In genomic region chr1:116020668-116021272, GRCh38 we compare ENCODE assay signal across 8 cellular contexts. TPM values are rescaled to one million over a fixed set of nuclear protein-coding genes. Genes with fewer than 3 reads are reported as not detected.
A peak's percentile ranks its signal among the peaks of the same experiment; 100 is the strongest.
DNase-seq lines count a peak whose midpoint lies in the region; ATAC-seq, FAIRE-seq and TF ChIP-seq lines count a peak whose summit lies in the region.

No MANE protein-coding gene starts in this region.

- no peak for ATAC-seq in CD4-positive, alpha-beta T cell (ENCODE audit: poor library complexity)
- peak; percentile 95 for ATAC-seq in GM19035 (IDR thresholded peaks at IDR 0.05; ENCODE audit: unreplicated experiment)
- ATAC-seq in HG03342 (IDR thresholded peaks at IDR 0.05; ENCODE audit: unreplicated experiment), result peak; percentile 93

- no peak overlapping the region for H3K27ac Mint-ChIP-seq in CD4-positive, alpha-beta T cell
- no peak overlapping the region for H3K27ac Mint-ChIP-seq in neural crest cell (ENCODE audit: unreplicated experiment)

- no peaks in the 10 kb centered on the region for H3K36me3 ChIP-seq in fibroblast of lung (ENCODE audit: control insufficient read depth, insufficient read depth, low read length)

- TF ChIP-seq CTCF in CD4-positive, alpha-beta T cell (IDR thresholded peaks at IDR 0.05), result peak; percentile 63
- peak; percentile 57 to 69 for TF ChIP-seq CTCF in fibroblast of lung (conservative IDR thresholded peaks at IDR 0.05 in 1 of 2, IDR thresholded peaks at IDR 0.05 in 1 of 2; ENCODE audit: low read depth in 1 of 2, low read length in 2 of 2)
- peak; percentile 70 for TF ChIP-seq CTCF in neural crest cell (conservative IDR thresholded peaks at IDR 0.05)

- no peak overlapping the region for H3K4me2 ChIP-seq in fibroblast of lung (ENCODE audit: extremely low read depth, insufficient read depth, low read length)

- no peaks in the 10 kb centered on the region for H3K9me3 Mint-ChIP-seq in CD4-positive, alpha-beta T cell
- peaks cover 6% of the 10 kb centered on the region for H3K9me3 Mint-ChIP-seq in neural crest cell

- H3K27ac ChIP-seq in CD4-positive, alpha-beta T cell (ENCODE audit: low read depth, low read length), result no peak overlapping the region
- H3K27ac ChIP-seq in fibroblast of lung (ENCODE audit: insufficient read depth, low read length), result no peak overlapping the region

- H2AFZ ChIP-seq in fibroblast of lung (ENCODE audit: low read length), result no peak overlapping the region

- POLR2A ChIA-PET in CD4-positive, alpha-beta T cell (lab: Charles Lee), result no interaction called here

- H3K9ac ChIP-seq in fibroblast of lung (ENCODE audit: insufficient read depth, low read length), result no peak overlapping the region

- H3K4me3 Mint-ChIP-seq in CD4-positive, alpha-beta T cell, result no peak overlapping the region
- no peak overlapping the region for H3K4me3 Mint-ChIP-seq in neural crest cell

- no peak overlapping the region for H3K4me3 ChIP-seq in fibroblast of lung (replicated peaks in 1 of 4; ENCODE audit: control extremely low read depth in 1 of 4, insufficient read depth in 1 of 4, low read depth in 3 of 4, low read length in 4 of 4)

- no peaks in the 10 kb centered on the region for H4K20me1 ChIP-seq in fibroblast of lung (ENCODE audit: control insufficient read depth, extremely low read depth, insufficient read depth, low read length)

- H3K4me1 Mint-ChIP-seq in CD4-positive, alpha-beta T cell (ENCODE audit: low read depth), result no peaks in the 10 kb centered on the region
- peaks cover 4% of the 10 kb centered on the region for H3K4me1 Mint-ChIP-seq in neural crest cell

- no peaks in the 10 kb centered on the region for H3K79me2 ChIP-seq in fibroblast of lung (ENCODE audit: control insufficient read depth, insufficient read depth, low read length)

- H3K4me1 ChIP-seq in fibroblast of lung (ENCODE audit: control insufficient read depth, extremely low read depth, insufficient read depth, low read length), result no peaks in the 10 kb centered on the region

- H3K27me3 Mint-ChIP-seq in CD4-positive, alpha-beta T cell, result peaks cover 10% of the 10 kb centered on the region
- no peaks in the 10 kb centered on the region for H3K27me3 Mint-ChIP-seq in neural crest cell (ENCODE audit: low read depth)

- intact Hi-C loops in CD4-positive, alpha-beta T cell (cut with DNase I, micrococcal nuclease), result loop anchor here in 1 of 2 experiments (2.0 kb wide), 1 partner anchor 882 kb away; no protein-coding TSS in a partner anchor

- CTCF ChIA-PET in CD4-positive, alpha-beta T cell (lab: Charles Lee), result interaction anchor here (1.0 to 1.3 kb wide), 4 partner anchors 10 to 29 kb away, joined by 3 to 4 read pairs (median 3); no protein-coding TSS in a partner anchor

- H3K27me3 ChIP-seq in CD4-positive, alpha-beta T cell (ENCODE audit: control insufficient read depth, insufficient read depth, low read length), result peaks cover 3% of the 10 kb centered on the region
- no peaks in the 10 kb centered on the region for H3K27me3 ChIP-seq in fibroblast of lung (ENCODE audit: control insufficient read depth, insufficient read depth, low read length)

- peak in 8 of 10 experiments; percentile 2 to 38 (median 10) for DNase-seq in CD4-positive, alpha-beta T cell
- peak; percentile 87 for DNase-seq in NCI-H82 (lab: John Stamatoyannopoulos, UW)
- peak; percentile 45 for DNase-seq in activated CD8-positive, alpha-beta memory T cell treated with anti-CD3 and anti-CD28 coated beads, Interleukin-2, amount 50 U/mL, for 4 hours
- DNase-seq in fibroblast of lung (ENCODE audit: low read depth in 2 of 2), result peak; percentile 49 to 58
- DNase-seq in neural crest cell (ENCODE audit: low read depth, low spot score), result peak; percentile 49
- DNase-seq in urothelium cell line (ENCODE audit: low spot score), result peak; percentile 75

- H3K36me3 Mint-ChIP-seq in CD4-positive, alpha-beta T cell (ENCODE audit: low read depth), result no peaks in the 10 kb centered on the region
- H3K36me3 Mint-ChIP-seq in neural crest cell (ENCODE audit: low read depth), result peaks cover 7% of the 10 kb centered on the region

- peak; percentile 44 for FAIRE-seq in urothelium cell line (lab: Jason Lieb, UNC)

- H3K9me3 ChIP-seq in CD4-positive, alpha-beta T cell (ENCODE audit: control insufficient read depth, low read length), result no peaks in the 10 kb centered on the region
- H3K9me3 ChIP-seq in fibroblast of lung (ENCODE audit: control insufficient read depth, insufficient read depth, low read depth, low read length), result no peaks in the 10 kb centered on the region

RNA-seq across cellular contexts. Expression of gene SLC22A15, which starts 44.5 kb away (rescaled TPM):
- under 1 TPM; 0.08 to 0.22 TPM for total RNA-seq in CD4-positive, alpha-beta T cell
- 11.3 and 21.0 TPM in 2 replicates for total RNA-seq in fibroblast of lung
- polyA plus RNA-seq in fibroblast of lung, result 3.1 and 4.9 TPM in 2 replicates
- 1.6 and 2.1 TPM in 2 replicates for polyA plus RNA-seq in fibroblast of lung (2012)
- 0.12 and 3.8 TPM in 2 replicates for polyA minus RNA-seq in fibroblast of lung (ENCODE audit: low replicate concordance)
- 1.8 and 2.3 TPM in 2 replicates for total RNA-seq in neural crest cell

Comparison
In these comparisons a context has a peak if more than half of its experiments do, and no peak if none do; other contexts are left out.
1. DNase-seq: peak in every context shown above with its lines; median percentile 87 in NCI-H82; 75 in urothelium cell line; 54 in fibroblast of lung; 49 in neural crest cell; 45 in activated CD8-positive, alpha-beta memory T cell treated with anti-CD3 and anti-CD28 coated beads, Interleukin-2, amount 50 U/mL, for 4 hours; 10 in CD4-positive, alpha-beta T cell.